Comparison of ENCODE assay signal across 8 cellular contexts in genomic region chr6:170271771-170272314, GRCh38. TPM values are rescaled to one million over a fixed set of nuclear protein-coding genes. Genes with fewer than 3 reads are reported as not detected.
DNase-seq lines count a peak whose midpoint lies in the region; ATAC-seq and TF ChIP-seq lines count a peak whose summit lies in the region.

No MANE protein-coding gene starts in this region.

- intact Hi-C loops in esophagus squamous epithelium (cut with DNase I): no loop called here

- no peak overlapping the region for H3K27ac ChIP-seq in esophagus squamous epithelium

- peak; percentile 52 to 74 for DNase-seq in activated CD4-positive, alpha-beta T cell treated with anti-CD3 and anti-CD28 coated beads for 4 hours
- no peak for DNase-seq in esophagus squamous epithelium (lab: John Stamatoyannopoulos, UW)
- DNase-seq in stimulated activated CD8-positive, alpha-beta memory T cell treated with anti-CD3 and anti-CD28 coated beads, Interleukin-7, amount 100 ng/mL, for 4 hours (ENCODE audit: low read depth in 2 of 2): peak; percentile 69 to 75
- no peak for DNase-seq in NCI-H524 treated with DMSO at 0.1 percent for 48 hours (lab: John Stamatoyannopoulos, UW)
- no peak for DNase-seq in NCI-H1092 (lab: John Stamatoyannopoulos, UW)
- DNase-seq in foreskin fibroblast: no peak

- peaks cover 0 to 25% (median 13%) of the 10 kb centered on the region in 3 donors for H3K4me1 ChIP-seq in esophagus squamous epithelium

- TF ChIP-seq CTCF in esophagus squamous epithelium (IDR thresholded peaks at IDR 0.05) (no peak), foreskin fibroblast (IDR thresholded peaks at IDR 0.05; ENCODE audit: low read depth, low read length) (no peak)

- 70% methylated on average over 24 of the region's 32 CpGs; no CpG with 5 or more reads in 1 of the 2 donors for WGBS in esophagus squamous epithelium, 2 donors

- ATAC-seq in HG03095 (IDR thresholded peaks at IDR 0.05; ENCODE audit: unreplicated experiment): peak; percentile 97

- H3K27me3 ChIP-seq in esophagus squamous epithelium: peaks cover 0 to 47% (median 0%) of the 10 kb centered on the region in 4 donors

- H3K36me3 ChIP-seq in esophagus squamous epithelium: no peaks in the 10 kb centered on the region

- H3K4me3 ChIP-seq in esophagus squamous epithelium (peak overlapping the region in 3 of 4 donors; percentile 3 to 41 (median 17)), foreskin fibroblast (ENCODE audit: low read depth in 1 of 2, low read length in 2 of 2) (no peak overlapping the region)

- in situ Hi-C loops in GM18951 (cut with MboI; ENCODE audit: low sequenced_read_pairs, unreplicated experiment): no loop called here

- no peaks in the 10 kb centered on the region for H3K9me3 ChIP-seq in esophagus squamous epithelium

- TF ChIP-seq POLR2A in GM18951 (IDR thresholded peaks at IDR 0.05; ENCODE audit: extremely low read depth, insufficient read depth, insufficient read length) (peak; percentile 34), esophagus squamous epithelium (IDR thresholded peaks at IDR 0.05) (no peak)

RNA-seq across cellular contexts. Expression of gene DLL1, which starts 19.0 kb away (rescaled TPM):
- 10 to 100 TPM in 3 of 4 donors, 1 to 10 TPM in 1; 8.3 to 37.6 (median 15.1) TPM for total RNA-seq in esophagus squamous epithelium

RNA-seq across cellular contexts. Expression of gene FAM120B, which starts 34.7 kb away (rescaled TPM):
- total RNA-seq in esophagus squamous epithelium: 10 to 100 TPM in 3 of 4 donors, 1 to 10 TPM in 1; 8.4 to 25.6 (median 12.9) TPM

Comparison
In these comparisons a context has a peak if more than half of its experiments do, and no peak if none do; other contexts are left out.
1. DNase-seq: peak in activated CD4-positive, alpha-beta T cell treated with anti-CD3 and anti-CD28 coated beads for 4 hours (2 of 2) and stimulated activated CD8-positive, alpha-beta memory T cell treated with anti-CD3 and anti-CD28 coated beads, Interleukin-7, amount 100 ng/mL, for 4 hours (2 of 2); none in esophagus squamous epithelium (single experiment), NCI-H524 treated with DMSO at 0.1 percent for 48 hours (single experiment), NCI-H1092 (single experiment) and foreskin fibroblast (0 of 2).
2. H3K4me3 ChIP-seq: peak in esophagus squamous epithelium (3 of 4); none in foreskin fibroblast (0 of 2).